ENCODE assay signal across 16 cellular contexts in the genomic region with DNA sequence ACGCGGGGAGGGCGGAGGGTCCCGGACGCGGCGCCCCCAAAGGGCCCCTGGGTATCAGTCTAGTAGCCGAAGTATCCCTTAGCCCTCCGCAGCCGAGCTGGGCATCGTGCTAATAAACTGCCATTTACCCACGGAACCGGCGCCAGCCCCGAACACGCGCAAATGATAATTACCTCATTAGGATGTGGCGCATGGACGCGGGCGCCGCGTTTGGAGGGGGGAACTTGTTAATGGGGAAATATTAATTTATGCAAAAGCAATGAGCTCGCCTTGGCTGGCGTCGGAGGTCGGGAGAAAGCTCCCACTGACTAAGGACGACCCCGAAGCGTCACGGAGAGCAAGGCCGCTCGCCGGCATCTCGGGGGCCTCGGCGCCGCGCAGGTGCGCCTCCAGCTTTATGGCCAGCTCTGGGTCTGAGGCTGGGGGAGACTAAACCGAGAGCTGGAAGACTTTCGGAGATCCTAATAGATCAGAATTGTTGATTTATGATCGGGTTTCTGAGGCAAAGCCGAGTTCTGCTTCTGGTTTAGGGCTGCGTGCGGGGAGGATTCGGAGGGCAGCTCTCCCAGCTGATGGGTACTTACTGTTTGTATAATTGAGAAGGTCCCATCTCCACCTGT. TPM values are rescaled to one million over a fixed set of nuclear protein-coding genes. Genes with fewer than 3 reads are reported as not detected.
DNase-seq lines count a peak whose midpoint lies in the region; ATAC-seq, FAIRE-seq and TF ChIP-seq lines count a peak whose summit lies in the region.
"Had no signal": no experiment of that assay in that cellular context is flagged by ENCODE, and none has a peak within 500 bp of the region (broad histone marks: within the 10 kb centered on the region; RNA-seq: fewer than 3 reads in every experiment).

No MANE protein-coding gene starts in this region.

- ATAC-seq in activated T-cell treated with anti-CD3 and anti-CD28 coated beads, Interleukin-2, amount 50 U/mL, for 72 hours (replicated peaks in 1 of 2), result no peak
- ATAC-seq in thoracic aorta (ENCODE audit: insufficient number of reproducible peaks, low FRiP score, low read depth), result no peak
- no peak for ATAC-seq in GM21529 (IDR thresholded peaks at IDR 0.05; ENCODE audit: unreplicated experiment)
- ATAC-seq: T-cell had no signal

- H3K4me3 Mint-ChIP-seq in activated T-cell treated with anti-CD3 and anti-CD28 coated beads, Interleukin-2, amount 50 U/mL, for 72 hours, result peak overlapping the region; percentile 25 to 56
- H3K4me3 Mint-ChIP-seq in astrocyte (ENCODE audit: unreplicated experiment), result peak overlapping the region; percentile 40

- no peak overlapping the region for H2AFZ ChIP-seq in astrocyte (ENCODE audit: low read depth, low read length)
- no peak overlapping the region for H2AFZ ChIP-seq in keratinocyte (ENCODE audit: control insufficient read depth, low read length)

- FAIRE-seq in astrocyte (lab: Jason Lieb, UNC), result no peak
- FAIRE-seq in keratinocyte (lab: Jason Lieb, UNC), result no peak

- H3K9me3 ChIP-seq in astrocyte (ENCODE audit: insufficient read depth, low read depth, low read length) (peaks cover 3% of the 10 kb centered on the region), keratinocyte (ENCODE audit: control insufficient read depth, low read depth, low read length) (no peaks in the 10 kb centered on the region), thoracic aorta (no peaks in the 10 kb centered on the region)

- H3K9me3 Mint-ChIP-seq in activated T-cell treated with anti-CD3 and anti-CD28 coated beads, Interleukin-2, amount 50 U/mL, for 72 hours, result no peaks in the 10 kb centered on the region
- H3K9me3 Mint-ChIP-seq in astrocyte (ENCODE audit: unreplicated experiment), result peaks cover 22% of the 10 kb centered on the region
- H3K9me3 Mint-ChIP-seq: T-cell had no signal

- TF ChIP-seq CTCF in astrocyte (IDR thresholded peaks at IDR 0.05; ENCODE audit: insufficient read depth, low read depth, low read length), result no peak
- no peak for TF ChIP-seq CTCF in keratinocyte (optimal IDR thresholded peaks at IDR 0.05 in 1 of 3, IDR thresholded peaks at IDR 0.05 in 1 of 3, conservative IDR thresholded peaks at IDR 0.05 in 1 of 3; ENCODE audit: extremely low read depth in 1 of 3, insufficient read depth in 2 of 3, low read length in 3 of 3)
- TF ChIP-seq CTCF in thoracic aorta (IDR thresholded peaks at IDR 0.05), result no peak

- no peaks in the 10 kb centered on the region for H3K36me3 ChIP-seq in astrocyte (ENCODE audit: insufficient read depth, low read length)
- H3K36me3 ChIP-seq in keratinocyte (ENCODE audit: control insufficient read depth in 2 of 2, extremely low read depth in 1 of 2, insufficient read depth in 2 of 2, low read length in 2 of 2), result no peaks in the 10 kb centered on the region
- no peaks in the 10 kb centered on the region for H3K36me3 ChIP-seq in thoracic aorta
- H3K36me3 ChIP-seq: BLaER1 treated with 17β-estradiol and CSF1 and Interleukin-3, amounts not matched to agents 10 nM and 100 nM had no signal

- H3K27me3 Mint-ChIP-seq in activated T-cell treated with anti-CD3 and anti-CD28 coated beads, Interleukin-2, amount 50 U/mL, for 72 hours (ENCODE audit: low read depth), result peaks cover 73% of the 10 kb centered on the region
- peaks cover 84% of the 10 kb centered on the region for H3K27me3 Mint-ChIP-seq in astrocyte (ENCODE audit: low read depth, unreplicated experiment)

- H3K27ac ChIP-seq in astrocyte (ENCODE audit: low read depth, low read length), result no peak overlapping the region
- no peak overlapping the region for H3K27ac ChIP-seq in keratinocyte (ENCODE audit: control insufficient read depth, insufficient read depth, low read length)
- H3K27ac ChIP-seq in thoracic aorta, result no peak overlapping the region
- H3K27ac ChIP-seq: BLaER1 treated with 17β-estradiol and CSF1 and Interleukin-3, amounts not matched to agents 10 nM and 100 nM had no signal

- peak overlapping the region; percentile 52 for H3K4me3 ChIP-seq in astrocyte (ENCODE audit: insufficient read depth, low read depth, low read length)
- peak overlapping the region in 2 of 3 experiments; percentile 46 to 60 for H3K4me3 ChIP-seq in keratinocyte (ENCODE audit: control insufficient read depth in 2 of 3, extremely low read depth in 1 of 3, insufficient read depth in 2 of 3, low read depth in 1 of 3, low read length in 3 of 3)
- peak overlapping the region; percentile 65 for H3K4me3 ChIP-seq in thoracic aorta
- H3K4me3 ChIP-seq: BLaER1 treated with 17β-estradiol and CSF1 and Interleukin-3, amounts not matched to agents 10 nM and 100 nM had no signal

- peak overlapping the region; percentile 15 for H3K27ac Mint-ChIP-seq in activated T-cell treated with anti-CD3 and anti-CD28 coated beads, Interleukin-2, amount 50 U/mL, for 72 hours
- peak overlapping the region; percentile 47 for H3K27ac Mint-ChIP-seq in astrocyte (ENCODE audit: unreplicated experiment)
- H3K27ac Mint-ChIP-seq: immature natural killer cell, T-cell had no signal

- DNase-seq in activated T-cell treated with anti-CD3 and anti-CD28 coated beads, Interleukin-2, amount 50 U/mL, for 72 hours, result no peak
- DNase-seq in activated T-cell treated with anti-CD3 and anti-CD28 coated beads for 4 hours (no peak), astrocyte (ENCODE audit: low read depth) (no peak), keratinocyte (ENCODE audit: low read depth, low spot score) (no peak), thoracic aorta (ENCODE audit: low spot score) (no peak), NCI-H524 treated with DMSO at 0.1 percent for 48 hours (lab: John Stamatoyannopoulos, UW) (no peak), GM19240 (ENCODE audit: insufficient read length, low spot score) (no peak)
- DNase-seq: EL; immature natural killer cell; NCI-H146; NK-92 treated with Interleukin-12 subunit alpha and Interleukin-12 subunit beta, amount 100 ng/mL, for 24 hours; stimulated activated CD4-positive, alpha-beta T cell treated with anti-CD3 and anti-CD28 coated beads, Interleukin-2, amount 100 ng/mL, for 48 hours; T-cell had no signal

- H3K4me1 ChIP-seq in astrocyte (ENCODE audit: insufficient read depth, low read length) (peaks cover 6% of the 10 kb centered on the region), keratinocyte (ENCODE audit: control insufficient read depth, extremely low read depth, insufficient read depth, low read length) (no peaks in the 10 kb centered on the region), thoracic aorta (ENCODE audit: control insufficient read depth in 1 of 2, low read depth in 2 of 2) (peaks cover 19 to 66% of the 10 kb centered on the region in 2 donors)
- H3K4me1 ChIP-seq: BLaER1 treated with 17β-estradiol and CSF1 and Interleukin-3, amounts not matched to agents 10 nM and 100 nM had no signal

- H3K4me1 Mint-ChIP-seq in activated T-cell treated with anti-CD3 and anti-CD28 coated beads, Interleukin-2, amount 50 U/mL, for 72 hours (ENCODE audit: low read depth), result peaks cover 9% of the 10 kb centered on the region
- peaks cover 5% of the 10 kb centered on the region for H3K4me1 Mint-ChIP-seq in astrocyte (ENCODE audit: low read depth, unreplicated experiment)
- H3K4me1 Mint-ChIP-seq: immature natural killer cell had no signal

- H4K20me1 ChIP-seq in astrocyte (ENCODE audit: insufficient read depth, low read length), result peaks cover 7% of the 10 kb centered on the region
- H4K20me1 ChIP-seq in keratinocyte (ENCODE audit: control insufficient read depth, extremely low read depth, insufficient read depth, low read length), result peaks cover 7% of the 10 kb centered on the region
- H4K20me1 ChIP-seq: BLaER1 treated with 17β-estradiol and CSF1 and Interleukin-3, amounts not matched to agents 10 nM and 100 nM had no signal

- H3K9me1 ChIP-seq in keratinocyte (ENCODE audit: control insufficient read depth, extremely low read depth, insufficient read depth, low read length), result no peaks in the 10 kb centered on the region

- peaks cover 0 to 3% of the 10 kb centered on the region in 2 donors for H3K36me3 Mint-ChIP-seq in activated T-cell treated with anti-CD3 and anti-CD28 coated beads, Interleukin-2, amount 50 U/mL, for 72 hours (ENCODE audit: insufficient read depth in 2 of 2)
- peaks cover 1% of the 10 kb centered on the region for H3K36me3 Mint-ChIP-seq in astrocyte (ENCODE audit: low read depth, unreplicated experiment)
- H3K36me3 Mint-ChIP-seq: T-cell had no signal

- dilution Hi-C loops in keratinocyte (cut with MboI; ENCODE audit: extremely low pct_ligation_motif_present, low sequenced_read_pairs), result no loop called here

- H3K27me3 ChIP-seq in astrocyte (ENCODE audit: insufficient read depth, low read length) (peaks cover 92% of the 10 kb centered on the region), keratinocyte (ENCODE audit: control insufficient read depth, extremely low read depth, insufficient read depth, low read length) (peaks cover 98% of the 10 kb centered on the region), thoracic aorta (replicated peaks; ENCODE audit: insufficient read depth) (peaks cover 37% of the 10 kb centered on the region)

- H3K4me2 ChIP-seq in astrocyte (ENCODE audit: low read length) (peak overlapping the region; percentile 90), keratinocyte (ENCODE audit: control insufficient read depth, extremely low read depth, insufficient read depth, low read depth, low read length) (peak overlapping the region; percentile 54)
- H3K4me2 ChIP-seq: BLaER1 treated with 17β-estradiol and CSF1 and Interleukin-3, amounts not matched to agents 10 nM and 100 nM had no signal

- H3K9ac ChIP-seq in astrocyte (ENCODE audit: low read length) (no peak overlapping the region), keratinocyte (ENCODE audit: control insufficient read depth, extremely low read depth, insufficient read depth, low read length) (no peak overlapping the region)
- H3K9ac ChIP-seq: BLaER1 treated with 17β-estradiol and CSF1 and Interleukin-3, amounts not matched to agents 10 nM and 100 nM had no signal

- H3K79me2 ChIP-seq in astrocyte (ENCODE audit: insufficient read depth, low read length) (no peaks in the 10 kb centered on the region), keratinocyte (ENCODE audit: control insufficient read depth, insufficient read depth, low read length) (no peaks in the 10 kb centered on the region)

RNA-seq across cellular contexts. Expression of gene FEZF2, which starts 0.5 kb away (rescaled TPM):
- not detected for total RNA-seq in activated T-cell treated with anti-CD3 and anti-CD28 coated beads, Interleukin-2, amount 50 U/mL, for 72 hours
- total RNA-seq in astrocyte (not detected in 2 replicates), thoracic aorta (not detected)
- polyA plus RNA-seq in keratinocyte, result not detected in 3 replicates
- polyA plus RNA-seq in keratinocyte (2011; ENCODE audit: low read depth), result not detected
- polyA plus RNA-seq in keratinocyte (2011; cell fraction: cytosol; rRNA removed), result not detected in 2 replicates
- not detected in 2 replicates for polyA plus RNA-seq in keratinocyte (2011; cell fraction: nucleus; rRNA removed)
- not detected in 2 replicates for polyA plus RNA-seq in keratinocyte (2012; ENCODE audit: low replicate concordance)
- not detected in 3 replicates for polyA minus RNA-seq in keratinocyte
- polyA minus RNA-seq in keratinocyte (2011; cell fraction: cytosol; rRNA and poly(A)+ RNA removed), result not detected
- polyA minus RNA-seq in keratinocyte (2011; cell fraction: nucleus; rRNA and poly(A)+ RNA removed), result not detected in 2 replicates
- total RNA-seq: HT1080, T-cell had no signal
- polyA plus RNA-seq: immature natural killer cell had no signal
